Comparison of ENCODE assay signal across 10 cellular contexts in genomic region chr7:84100866-84101265, GRCh38.
A peak's percentile ranks its signal among the peaks of the same experiment; 100 is the strongest.
DNase-seq lines count a peak whose midpoint lies in the region; ATAC-seq and TF ChIP-seq lines count a peak whose summit lies in the region.
"Had no signal": no experiment of that assay in that cellular context is flagged by ENCODE, and none has a peak within 500 bp of the region (broad histone marks: within the 10 kb centered on the region; RNA-seq: fewer than 3 reads in every experiment).

No MANE protein-coding gene starts in this region.

- no peak overlapping the region for H3K4me2 ChIP-seq in osteoblast (ENCODE audit: insufficient read depth, low read length)

- H3K4me1 ChIP-seq in osteoblast (ENCODE audit: insufficient read depth, low read length) = no peaks in the 10 kb centered on the region

- H3K79me2 ChIP-seq in osteoblast (ENCODE audit: insufficient read depth, low read length) = no peaks in the 10 kb centered on the region

- DNase-seq in ELR (ENCODE audit: low read depth) = peak; percentile 65
- peak; percentile 56 for DNase-seq in NCI-H226
- peak; percentile 12 for DNase-seq in epithelial cell of prostate (ENCODE audit: low read depth, low spot score)
- DNase-seq in osteoblast (ENCODE audit: insufficient read length, low spot score, missing footprints) = peak; percentile 49
- DNase-seq in AML-193 (lab: John Stamatoyannopoulos, UW) = no peak
- DNase-seq in amygdala (lab: John Stamatoyannopoulos, UW) = no peak
- DNase-seq in NCI-H2171 treated with DMSO at 0.1 percent for 48 hours (lab: John Stamatoyannopoulos, UW) = no peak
- DNase-seq: NCI-H2171 had no signal

- no peaks in the 10 kb centered on the region for H3K9me3 ChIP-seq in osteoblast (ENCODE audit: low read depth, low read length)
- H3K9me3 ChIP-seq: SJSA1 had no signal

- H3K27ac ChIP-seq in epithelial cell of prostate = no peak overlapping the region
- H3K27ac ChIP-seq in osteoblast (ENCODE audit: low read depth, low read length) = no peak overlapping the region
- H3K27ac ChIP-seq: SJSA1 had no signal

- no peak overlapping the region for H2AFZ ChIP-seq in osteoblast (ENCODE audit: low read length)

- H4K20me1 ChIP-seq in osteoblast (ENCODE audit: insufficient read depth, low read length) = no peaks in the 10 kb centered on the region

- no peaks in the 10 kb centered on the region for H3K27me3 ChIP-seq in osteoblast (ENCODE audit: insufficient read depth, low read length)
- H3K27me3 ChIP-seq: SJSA1 had no signal

- no peaks in the 10 kb centered on the region for H3K36me3 ChIP-seq in osteoblast (ENCODE audit: insufficient read depth, low read length)

- peak; percentile 31 for TF ChIP-seq CTCF in osteoblast (IDR thresholded peaks at IDR 0.05; ENCODE audit: extremely low read depth, low read depth, low read length)

- H3K4me3 ChIP-seq in osteoblast (ENCODE audit: insufficient read depth, low read length) = no peak overlapping the region
- H3K4me3 ChIP-seq: SJSA1 had no signal

- ATAC-seq in GM19467 (IDR thresholded peaks at IDR 0.05; ENCODE audit: unreplicated experiment) = no peak

Comparison
In these comparisons a context has a peak if more than half of its experiments do, and no peak if none do; other contexts are left out.
1. DNase-seq: peak in ELR (single experiment), NCI-H226 (single experiment), epithelial cell of prostate (single experiment) and osteoblast (single experiment); none in AML-193 (0 of 2), amygdala (0 of 56) and NCI-H2171 treated with DMSO at 0.1 percent for 48 hours (single experiment).